ENCODE assay signal across 16 cellular contexts in the genomic region with DNA sequence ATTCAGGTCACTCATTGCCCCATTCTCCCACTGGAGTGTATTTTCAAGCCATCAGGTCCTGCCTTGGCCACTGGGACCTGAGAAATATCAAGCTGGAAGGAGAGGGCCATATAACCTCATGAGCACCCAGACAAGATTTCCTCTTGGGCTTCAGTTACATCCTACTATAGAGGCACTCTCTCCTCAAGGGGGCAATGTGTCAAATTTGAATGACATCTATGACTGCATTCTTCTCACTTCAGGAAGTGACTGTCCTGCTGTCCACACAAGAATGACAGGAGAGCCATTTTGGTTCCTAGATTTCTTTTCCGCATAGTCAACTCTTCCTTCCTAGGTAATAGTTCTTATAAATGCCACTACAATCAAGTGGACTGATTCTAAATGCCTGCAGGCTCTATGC.
DNase-seq lines count a peak whose midpoint lies in the region; ATAC-seq and TF ChIP-seq lines count a peak whose summit lies in the region.
"Had no signal": no experiment of that assay in that cellular context is flagged by ENCODE, and none has a peak within 500 bp of the region (broad histone marks: within the 10 kb centered on the region; RNA-seq: fewer than 3 reads in every experiment).

No MANE protein-coding gene starts in this region.

- peaks cover 30% of the 10 kb centered on the region for H3K4me1 ChIP-seq in Caco-2
- H3K4me1 ChIP-seq in IMR-90 (ENCODE audit: control insufficient read depth, insufficient read depth, low read length): peaks cover 9% of the 10 kb centered on the region
- H3K4me1 ChIP-seq in heart left ventricle: no peaks in the 10 kb centered on the region

- H3K18ac ChIP-seq in IMR-90 (ENCODE audit: low read depth, low read length): peak overlapping the region; percentile 46; the same call in 1 of the 2 replicates

- H3K27ac ChIP-seq in IMR-90 (ENCODE audit: insufficient read depth, low read length): no peak overlapping the region
- no peak overlapping the region for H3K27ac ChIP-seq in heart left ventricle
- H3K27ac ChIP-seq: VCaP had no signal

- H3K27me3 ChIP-seq in Caco-2 (replicated peaks; ENCODE audit: control insufficient read depth, insufficient read depth, low read length) (no peaks in the 10 kb centered on the region), IMR-90 (ENCODE audit: control insufficient read depth, insufficient read depth, low read length) (no peaks in the 10 kb centered on the region), heart left ventricle (no peaks in the 10 kb centered on the region)

- H3K4ac ChIP-seq in IMR-90 (ENCODE audit: low read depth, low read length): no peak overlapping the region

- no peak overlapping the region for H3K4me2 ChIP-seq in IMR-90 (ENCODE audit: low read depth, low read length)

- BruUV-seq in Caco-2 (replicated peaks; lab: Mats Ljungman, UMichigan) (no TSS peak), IMR-90 (replicated peaks; lab: Mats Ljungman, UMichigan) (no TSS peak)

- H3K9me1 ChIP-seq in IMR-90 (ENCODE audit: insufficient read depth, low read length): 0 out of 2 replicates have a peak, but pooled peaks cover 2% of the 10 kb centered on the region

- H3K4me1 Mint-ChIP-seq in Caco-2 (ENCODE audit: low read depth, unreplicated experiment): peaks cover 26% of the 10 kb centered on the region
- no peaks in the 10 kb centered on the region for H3K4me1 Mint-ChIP-seq in activated T-helper 17 cell treated with anti-CD3 and anti-CD28 coated beads, Interleukin-2, amount 50 U/mL, for 72 hours
- peaks cover 6% of the 10 kb centered on the region for H3K4me1 Mint-ChIP-seq in activated naive CD8-positive, alpha-beta T cell treated with anti-CD3 and anti-CD28 coated beads, Interleukin-2, amount 50 U/mL, for 24 hours

- TF ChIP-seq POLR2A in IMR-90 (IDR thresholded peaks at IDR 0.05; ENCODE audit: low read depth, low read length) (no peak), heart left ventricle (IDR thresholded peaks at IDR 0.05) (no peak)

- no peak overlapping the region for H3K56ac ChIP-seq in IMR-90 (ENCODE audit: extremely low read depth, insufficient read depth, low read length)

- H3K36me3 Mint-ChIP-seq in Caco-2 (ENCODE audit: insufficient read depth, unreplicated experiment): peaks cover 33% of the 10 kb centered on the region
- H3K36me3 Mint-ChIP-seq in activated T-helper 17 cell treated with anti-CD3 and anti-CD28 coated beads, Interleukin-2, amount 50 U/mL, for 72 hours (ENCODE audit: low read depth): no peaks in the 10 kb centered on the region
- H3K36me3 Mint-ChIP-seq in activated naive CD8-positive, alpha-beta T cell treated with anti-CD3 and anti-CD28 coated beads, Interleukin-2, amount 50 U/mL, for 24 hours (ENCODE audit: low read depth): no peaks in the 10 kb centered on the region
- H3K36me3 Mint-ChIP-seq: brain; naive thymus-derived CD4-positive, alpha-beta T cell had no signal

- no peak overlapping the region for H3K4me3 Mint-ChIP-seq in Caco-2 (ENCODE audit: unreplicated experiment)
- no peak overlapping the region for H3K4me3 Mint-ChIP-seq in activated T-helper 17 cell treated with anti-CD3 and anti-CD28 coated beads, Interleukin-2, amount 50 U/mL, for 72 hours
- H3K4me3 Mint-ChIP-seq in activated naive CD8-positive, alpha-beta T cell treated with anti-CD3 and anti-CD28 coated beads, Interleukin-2, amount 50 U/mL, for 24 hours: no peak overlapping the region
- H3K4me3 Mint-ChIP-seq: activated CD8-positive, alpha-beta memory T cell treated with anti-CD3 and anti-CD28 coated beads, Interleukin-2, amount 10 ng/mL, durations not matched to agents 7 days and 5 days; activated naive CD4-positive, alpha-beta T cell treated with anti-CD3 and anti-CD28 coated beads for 36 hours; brain; naive thymus-derived CD4-positive, alpha-beta T cell had no signal

- in situ Hi-C loops in IMR-90 (cut with MboI; ENCODE audit: low sequenced_read_pairs): no loop called here

- no CpG with 5 or more reads among the region's 1 CpG for WGBS in IMR-90 (ENCODE audit: extremely low coverage in 2 of 2, insufficient read length in 1 of 2), 2 experiments
- 95 to 100% (median 97%) methylated on average over 1 of the region's 1 CpG for WGBS in heart left ventricle, 4 donors

- H4K91ac ChIP-seq in IMR-90 (ENCODE audit: insufficient read depth, low read depth, low read length): no peak overlapping the region

- no peak overlapping the region for H2AFZ ChIP-seq in IMR-90 (replicated peaks; ENCODE audit: low read length, poor library complexity)

- no peak overlapping the region for H2AK5ac ChIP-seq in IMR-90 (ENCODE audit: low read depth, low read length)

- no peak overlapping the region for H2BK15ac ChIP-seq in IMR-90 (ENCODE audit: low read depth, low read length)

- dilution Hi-C loops in IMR-90 (cut with HindIII; ENCODE audit: low sequenced_read_pairs, unreplicated experiment): no loop called here

- peaks cover 3 to 6% of the 10 kb centered on the region in 2 experiments; a peak in 2 of 4 replicates for H3K79me1 ChIP-seq in IMR-90 (ENCODE audit: low read depth in 1 of 2, low read length in 2 of 2)

- no peak overlapping the region for H3K14ac ChIP-seq in IMR-90 (replicated peaks; ENCODE audit: low read depth, low read length)

- H3K4me3 ChIP-seq in Caco-2 (ENCODE audit: low read depth, low read length) (no peak overlapping the region), IMR-90 (ENCODE audit: insufficient read depth, low read depth, low read length) (no peak overlapping the region), heart left ventricle (no peak overlapping the region)

- H4K8ac ChIP-seq in IMR-90 (ENCODE audit: low read depth in 2 of 2, low read length in 2 of 2): peak overlapping the region in 1 of 2 experiments; percentile 30; a peak in 2 of 4 replicates

- TF ChIP-seq CTCF in Caco-2 (IDR thresholded peaks at IDR 0.05; ENCODE audit: insufficient read depth in 1 of 2, low read depth in 1 of 2, low read length in 1 of 2, severe bottlenecking in 1 of 2, unreplicated experiment in 1 of 2): no peak
- no peak for TF ChIP-seq CTCF in IMR-90 (conservative IDR thresholded peaks at IDR 0.05; ENCODE audit: low read depth, low read length)
- TF ChIP-seq CTCF in heart left ventricle (IDR thresholded peaks at IDR 0.05): no peak

- ATAC-seq in GM18868 (IDR thresholded peaks at IDR 0.05; ENCODE audit: unreplicated experiment) (peak; percentile 34), IMR-90 (ENCODE audit: low read depth) (no peak), heart left ventricle (no peak)
- ATAC-seq in activated T-helper 17 cell treated with anti-CD3 and anti-CD28 coated beads, Interleukin-2, amount 50 U/mL, for 72 hours (replicated peaks): peak; percentile 33
- ATAC-seq in activated CD4-positive, CD25-positive, alpha-beta regulatory T cell treated with anti-CD3 and anti-CD28 coated beads, Interleukin-2, amount 50 U/mL, for 24 hours: no peak
- ATAC-seq in activated naive CD8-positive, alpha-beta T cell treated with anti-CD3 and anti-CD28 coated beads, Interleukin-2, amount 50 U/mL, for 24 hours: no peak
- ATAC-seq: activated CD8-positive, alpha-beta memory T cell treated with anti-CD3 and anti-CD28 coated beads, Interleukin-2, amount 10 ng/mL, durations not matched to agents 7 days and 5 days; left ventricle myocardium superior; naive thymus-derived CD4-positive, alpha-beta T cell had no signal

- no peak overlapping the region for H4K5ac ChIP-seq in IMR-90 (ENCODE audit: low read depth, low read length)

- H3K9ac ChIP-seq in IMR-90 (ENCODE audit: low read depth, low read length): no peak overlapping the region

- H3K9me3 Mint-ChIP-seq in Caco-2 (ENCODE audit: unreplicated experiment): peaks cover 10% of the 10 kb centered on the region
- no peaks in the 10 kb centered on the region for H3K9me3 Mint-ChIP-seq in activated T-helper 17 cell treated with anti-CD3 and anti-CD28 coated beads, Interleukin-2, amount 50 U/mL, for 72 hours
- no peaks in the 10 kb centered on the region for H3K9me3 Mint-ChIP-seq in activated naive CD8-positive, alpha-beta T cell treated with anti-CD3 and anti-CD28 coated beads, Interleukin-2, amount 50 U/mL, for 24 hours
- H3K9me3 Mint-ChIP-seq: activated naive CD4-positive, alpha-beta T cell treated with anti-CD3 and anti-CD28 coated beads for 36 hours; brain; naive thymus-derived CD4-positive, alpha-beta T cell had no signal

- DNase-seq in Caco-2 (peak in 1 of 2 experiments; percentile 32), IMR-90 (no peak), heart left ventricle (no peak)
- no peak for DNase-seq in activated effector memory CD4-positive, alpha-beta T cell treated with Interleukin-2 at 50 U/mL for 16 hours
- no peak for DNase-seq in activated naive CD8-positive, alpha-beta T cell treated with anti-CD3 and anti-CD28 coated beads, Interleukin-2, amount 50 U/mL, for 24 hours
- DNase-seq: activated CD8-positive, alpha-beta memory T cell treated with anti-CD3 and anti-CD28 coated beads, Interleukin-2, amount 10 ng/mL, durations not matched to agents 7 days and 5 days; activated naive CD4-positive, alpha-beta T cell treated with anti-CD3 and anti-CD28 coated beads for 36 hours; GOT3; Kasumi-1; left ventricle myocardium superior; naive thymus-derived CD4-positive, alpha-beta T cell had no signal

- POLR2A ChIA-PET in Caco-2 (lab: Charles Lee): no interaction called here
- POLR2A ChIA-PET in IMR-90 (lab: Charles Lee; ENCODE audit: unreplicated experiment): no interaction called here

- no peaks in the 10 kb centered on the region for H3K9me3 ChIP-seq in Caco-2
- no peaks in the 10 kb centered on the region for H3K9me3 ChIP-seq in IMR-90 (ENCODE audit: control insufficient read depth, insufficient read depth, low read length)
- H3K9me3 ChIP-seq in heart left ventricle: no peaks in the 10 kb centered on the region

- no peak overlapping the region for H3K23ac ChIP-seq in IMR-90 (ENCODE audit: low read depth, low read length)

- CTCF ChIA-PET in Caco-2 (lab: Charles Lee): no interaction called here
- CTCF ChIA-PET in IMR-90 (lab: Yijun Ruan, JAX): interaction anchor here (1.1 kb wide), 1 partner anchor 24 kb away, joined by 4 read pairs; no protein-coding TSS in a partner anchor

- H4K20me1 ChIP-seq in IMR-90 (ENCODE audit: insufficient read depth, low read length): no peaks in the 10 kb centered on the region

- H3K27ac Mint-ChIP-seq in Caco-2 (ENCODE audit: unreplicated experiment): peak overlapping the region; percentile 71
- H3K27ac Mint-ChIP-seq in activated T-helper 17 cell treated with anti-CD3 and anti-CD28 coated beads, Interleukin-2, amount 50 U/mL, for 72 hours: no peak overlapping the region
- H3K27ac Mint-ChIP-seq in activated naive CD8-positive, alpha-beta T cell treated with anti-CD3 and anti-CD28 coated beads, Interleukin-2, amount 50 U/mL, for 24 hours: no peak overlapping the region
- H3K27ac Mint-ChIP-seq: activated CD8-positive, alpha-beta memory T cell treated with anti-CD3 and anti-CD28 coated beads, Interleukin-2, amount 10 ng/mL, durations not matched to agents 7 days and 5 days; activated naive CD4-positive, alpha-beta T cell treated with anti-CD3 and anti-CD28 coated beads for 36 hours; naive thymus-derived CD4-positive, alpha-beta T cell had no signal

- H3K27me3 Mint-ChIP-seq in Caco-2 (ENCODE audit: insufficient read depth, unreplicated experiment): no peaks in the 10 kb centered on the region
- H3K27me3 Mint-ChIP-seq in activated T-helper 17 cell treated with anti-CD3 and anti-CD28 coated beads, Interleukin-2, amount 50 U/mL, for 72 hours: no peaks in the 10 kb centered on the region
- H3K27me3 Mint-ChIP-seq in activated naive CD8-positive, alpha-beta T cell treated with anti-CD3 and anti-CD28 coated beads, Interleukin-2, amount 50 U/mL, for 24 hours: no peaks in the 10 kb centered on the region
- H3K27me3 Mint-ChIP-seq: activated CD8-positive, alpha-beta memory T cell treated with anti-CD3 and anti-CD28 coated beads, Interleukin-2, amount 10 ng/mL, durations not matched to agents 7 days and 5 days; brain had no signal

- intact Hi-C loops in Caco-2 (cut with micrococcal nuclease; ENCODE audit: unreplicated experiment) (no loop called here), IMR-90 (cut with micrococcal nuclease) (no loop called here), heart left ventricle (cut with DNase I) (no loop called here)

- no peak overlapping the region for H2BK120ac ChIP-seq in IMR-90 (ENCODE audit: low read depth, low read length)

- H3K36me3 ChIP-seq in Caco-2 (ENCODE audit: control insufficient read depth, insufficient read depth, low read length) (no peaks in the 10 kb centered on the region), IMR-90 (ENCODE audit: control insufficient read depth, insufficient read depth, low read length) (no peaks in the 10 kb centered on the region), heart left ventricle (no peaks in the 10 kb centered on the region)

- no peak overlapping the region for H2AK9ac ChIP-seq in IMR-90 (replicated peaks; ENCODE audit: low read depth, low read length, poor library complexity)

- TF ChIP-seq RAD21 in IMR-90 (IDR thresholded peaks at IDR 0.05; ENCODE audit: low read length): no peak

- H2BK20ac ChIP-seq in IMR-90 (ENCODE audit: low read depth, low read length): peak overlapping the region; percentile 5; the same call in 1 of the 2 replicates

- peak overlapping the region; percentile 10 for H2BK5ac ChIP-seq in IMR-90 (ENCODE audit: low read depth, low read length, poor library complexity, severe bottlenecking)

Comparison
In these comparisons a context has a peak if more than half of its experiments do, and no peak if none do; other contexts are left out.
1. ATAC-seq: peak in GM18868 (single experiment) and activated T-helper 17 cell treated with anti-CD3 and anti-CD28 coated beads, Interleukin-2, amount 50 U/mL, for 72 hours (single experiment); none in IMR-90 (single experiment), heart left ventricle (0 of 4), activated CD4-positive, CD25-positive, alpha-beta regulatory T cell treated with anti-CD3 and anti-CD28 coated beads, Interleukin-2, amount 50 U/mL, for 24 hours (0 of 2) and activated naive CD8-positive, alpha-beta T cell treated with anti-CD3 and anti-CD28 coated beads, Interleukin-2, amount 50 U/mL, for 24 hours (single experiment).